Comparison of ENCODE assay signal across 15 cellular contexts in genomic region chr1:67814121-67814772, GRCh38. TPM values are rescaled to one million over a fixed set of nuclear protein-coding genes. Genes with fewer than 3 reads are reported as not detected.
DNase-seq lines count a peak whose midpoint lies in the region; ATAC-seq and TF ChIP-seq lines count a peak whose summit lies in the region.
"Had no signal": no experiment of that assay in that cellular context is flagged by ENCODE, and none has a peak within 500 bp of the region (broad histone marks: within the 10 kb centered on the region; RNA-seq: fewer than 3 reads in every experiment).

No MANE protein-coding gene starts in this region.

- TF ChIP-seq CTCF in body of pancreas (IDR thresholded peaks at IDR 0.05) (no peak), psoas muscle (IDR thresholded peaks at IDR 0.05) (no peak)

- H3K4me3 Mint-ChIP-seq in CD8-positive, alpha-beta memory T cell, result no peak overlapping the region
- H3K4me3 Mint-ChIP-seq in CD4-positive, alpha-beta memory T cell, result no peak overlapping the region
- H3K4me3 Mint-ChIP-seq: CD4-positive, CD25-positive, alpha-beta regulatory T cell had no signal

- intact Hi-C loops in body of pancreas (cut with DNase I), result no loop called here
- intact Hi-C loops in left ventricle myocardium superior (cut with micrococcal nuclease), result no loop called here
- intact Hi-C loops in psoas muscle (cut with DNase I), result no loop called here
- intact Hi-C loops in CD4-positive, alpha-beta memory T cell (cut with micrococcal nuclease), result no loop called here

- H3K79me2 ChIP-seq in GM23248 (ENCODE audit: insufficient read depth), result peaks cover 100% of the 10 kb centered on the region

- H3K4me1 ChIP-seq in GM23248 (ENCODE audit: insufficient read depth) (peaks cover 39% of the 10 kb centered on the region), body of pancreas (peaks cover 37% of the 10 kb centered on the region), psoas muscle (peaks cover 26% of the 10 kb centered on the region)
- no peaks in the 10 kb centered on the region for H3K4me1 ChIP-seq in CD8-positive, alpha-beta memory T cell (ENCODE audit: insufficient read depth, low read length)
- H3K4me1 ChIP-seq in CD4-positive, alpha-beta memory T cell (ENCODE audit: insufficient read depth, low read length), result no peaks in the 10 kb centered on the region

- no peaks in the 10 kb centered on the region for H3K9me3 ChIP-seq in GM23248 (ENCODE audit: low read depth)
- H3K9me3 ChIP-seq in body of pancreas, result no peaks in the 10 kb centered on the region
- H3K9me3 ChIP-seq in psoas muscle, result peaks cover 4% of the 10 kb centered on the region
- no peaks in the 10 kb centered on the region for H3K9me3 ChIP-seq in CD8-positive, alpha-beta memory T cell (ENCODE audit: low read length)
- no peaks in the 10 kb centered on the region for H3K9me3 ChIP-seq in CD4-positive, alpha-beta memory T cell (ENCODE audit: control insufficient read depth in 1 of 2, low read length in 2 of 2)

- H3K4me2 ChIP-seq in GM23248 (ENCODE audit: unreplicated experiment), result peak overlapping the region; percentile 67

- H3K27ac ChIP-seq in GM23248 (peak overlapping the region; percentile 29), body of pancreas (peak overlapping the region; percentile 25 to 81 (median 70)), psoas muscle (peak overlapping the region; percentile 38)
- no peak overlapping the region for H3K27ac ChIP-seq in CD8-positive, alpha-beta memory T cell (ENCODE audit: low read depth, low read length)
- no peak overlapping the region for H3K27ac ChIP-seq in CD4-positive, alpha-beta memory T cell (ENCODE audit: low read depth, low read length)

- H3K36me3 Mint-ChIP-seq in CD8-positive, alpha-beta memory T cell, result no peaks in the 10 kb centered on the region
- no peaks in the 10 kb centered on the region for H3K36me3 Mint-ChIP-seq in CD4-positive, alpha-beta memory T cell
- H3K36me3 Mint-ChIP-seq: activated naive CD4-positive, alpha-beta T cell treated with anti-CD3 and anti-CD28 coated beads, Interleukin-2, amount 50 U/mL, for 72 hours; CD4-positive, CD25-positive, alpha-beta regulatory T cell had no signal

- H3K4me1 Mint-ChIP-seq in CD8-positive, alpha-beta memory T cell, result no peaks in the 10 kb centered on the region
- no peaks in the 10 kb centered on the region for H3K4me1 Mint-ChIP-seq in CD4-positive, alpha-beta memory T cell
- H3K4me1 Mint-ChIP-seq: CD4-positive, CD25-positive, alpha-beta regulatory T cell had no signal

- H3K9me3 Mint-ChIP-seq in CD8-positive, alpha-beta memory T cell, result no peaks in the 10 kb centered on the region
- H3K9me3 Mint-ChIP-seq in CD4-positive, alpha-beta memory T cell, result no peaks in the 10 kb centered on the region
- H3K9me3 Mint-ChIP-seq: activated naive CD4-positive, alpha-beta T cell treated with anti-CD3 and anti-CD28 coated beads, Interleukin-2, amount 50 U/mL, for 72 hours had no signal

- POLR2A ChIA-PET in CD8-positive, alpha-beta memory T cell (lab: Charles Lee), result no interaction called here
- POLR2A ChIA-PET in CD4-positive, alpha-beta memory T cell (lab: Charles Lee; ENCODE audit: partially characterized antibody), result no interaction called here

- no peaks in the 10 kb centered on the region for H3K27me3 ChIP-seq in GM23248 (replicated peaks; ENCODE audit: insufficient read depth)
- no peaks in the 10 kb centered on the region for H3K27me3 ChIP-seq in body of pancreas
- H3K27me3 ChIP-seq in psoas muscle (ENCODE audit: insufficient read depth in 3 of 3, low read length in 2 of 3), result no peaks in the 10 kb centered on the region
- H3K27me3 ChIP-seq in CD8-positive, alpha-beta memory T cell (ENCODE audit: insufficient read depth, low read length, poor library complexity, severe bottlenecking), result no peaks in the 10 kb centered on the region
- no peaks in the 10 kb centered on the region for H3K27me3 ChIP-seq in CD4-positive, alpha-beta memory T cell (ENCODE audit: insufficient read depth, low read length)

- H2AFZ ChIP-seq in GM23248, result no peak overlapping the region

- CTCF ChIA-PET in CD8-positive, alpha-beta memory T cell (lab: Charles Lee), result no interaction called here
- CTCF ChIA-PET in CD4-positive, alpha-beta memory T cell (lab: Charles Lee; ENCODE audit: partially characterized antibody), result no interaction called here

- H3K27me3 Mint-ChIP-seq in CD8-positive, alpha-beta memory T cell, result peaks cover 5 to 6% of the 10 kb centered on the region in 2 donors
- peaks cover 9 to 10% of the 10 kb centered on the region in 2 donors for H3K27me3 Mint-ChIP-seq in CD4-positive, alpha-beta memory T cell

- in situ Hi-C loops in GM23248 (cut with MboI), result no loop called here

- no peak overlapping the region for H3K27ac Mint-ChIP-seq in CD8-positive, alpha-beta memory T cell
- no peak overlapping the region for H3K27ac Mint-ChIP-seq in CD4-positive, alpha-beta memory T cell
- H3K27ac Mint-ChIP-seq: activated naive CD4-positive, alpha-beta T cell treated with anti-CD3 and anti-CD28 coated beads, Interleukin-2, amount 50 U/mL, for 72 hours; CD4-positive, CD25-positive, alpha-beta regulatory T cell had no signal

- H3F3A ChIP-seq in GM23248 (ENCODE audit: insufficient read depth), result peaks cover 34% of the 10 kb centered on the region

- 6 to 9% methylated on average over 3 of the region's 3 CpGs for WGBS in GM23248 (ENCODE audit: low coverage in 1 of 2, low lambda C conversion rate in 2 of 2, missing lambda C conversion rate in 2 of 2), 2 experiments
- 17 to 20% methylated on average over 3 of the region's 3 CpGs for whole genome bisulfite sequencing in body of pancreas, 2 donors
- 25 to 37% (median 28%) methylated on average over 3 of the region's 3 CpGs for WGBS in psoas muscle, 3 donors

- peak overlapping the region; percentile 31 for H3K4me3 ChIP-seq in GM23248
- H3K4me3 ChIP-seq in body of pancreas, result no peak overlapping the region
- H3K4me3 ChIP-seq in psoas muscle, result no peak overlapping the region
- no peak overlapping the region for H3K4me3 ChIP-seq in CD8-positive, alpha-beta memory T cell (ENCODE audit: low read length)
- H3K4me3 ChIP-seq in CD4-positive, alpha-beta memory T cell (ENCODE audit: low read length in 2 of 2), result no peak overlapping the region

- H3K36me3 ChIP-seq in GM23248 (ENCODE audit: low read depth) (no peaks in the 10 kb centered on the region; the same call in 1 of the 2 replicates), body of pancreas (replicated peaks in 1 of 2; ENCODE audit: insufficient read depth in 1 of 2, low read depth in 2 of 2) (no peaks in the 10 kb centered on the region), psoas muscle (ENCODE audit: insufficient read depth in 1 of 2, low read depth in 1 of 2) (no peaks in the 10 kb centered on the region)
- no peaks in the 10 kb centered on the region for H3K36me3 ChIP-seq in CD8-positive, alpha-beta memory T cell (ENCODE audit: insufficient read depth, low read length)
- H3K36me3 ChIP-seq in CD4-positive, alpha-beta memory T cell (ENCODE audit: insufficient read depth, low read length), result no peaks in the 10 kb centered on the region

- DNase-seq in GM23248, result peak; percentile 78
- DNase-seq in body of pancreas, result no peak
- no peak for DNase-seq in left ventricle myocardium superior
- DNase-seq in psoas muscle, result no peak
- no peak for DNase-seq in CD8-positive, alpha-beta memory T cell
- DNase-seq in CD4-positive, alpha-beta memory T cell, result no peak
- no peak for DNase-seq in activated T-cell treated with anti-CD3 and anti-CD28 coated beads for 4 hours
- DNase-seq: activated CD4-positive, alpha-beta T cell treated with anti-CD3 and anti-CD28 coated beads, Interleukin-2, amount 50 U/mL, for 1 hour; CD4-positive, CD25-positive, alpha-beta regulatory T cell; mesendoderm; NCI-H2029; stimulated activated naive CD4-positive, alpha-beta T cell treated with Interleukin-2 at 50 U/mL for 16 hours had no signal

- no peaks in the 10 kb centered on the region for H3K9me2 ChIP-seq in GM23248 (ENCODE audit: insufficient read depth)

- no peak overlapping the region for H3K9ac ChIP-seq in GM23248

- no peak for TF ChIP-seq POLR2A in body of pancreas (IDR thresholded peaks at IDR 0.05)

- peaks cover 9% of the 10 kb centered on the region for H4K20me1 ChIP-seq in GM23248 (ENCODE audit: insufficient read depth)

- ATAC-seq in body of pancreas, result peak; percentile 87
- peak; percentile 31 for ATAC-seq in left ventricle myocardium superior
- peak in 1 of 4 donors; percentile 42 for ATAC-seq in psoas muscle
- no peak for ATAC-seq in GM18868 (IDR thresholded peaks at IDR 0.05; ENCODE audit: unreplicated experiment)
- ATAC-seq: activated naive CD4-positive, alpha-beta T cell treated with anti-CD3 and anti-CD28 coated beads, Interleukin-2, amount 50 U/mL, for 72 hours; SK-N-SH treated with all-trans-retinoic acid at 6 μM for 48 hours had no signal

RNA-seq across cellular contexts. Expression of gene GNG12, which starts 19.0 kb away (rescaled TPM):
- 309 and 315 TPM in 2 replicates for total RNA-seq in GM23248 (2014; rRNA removed; shearing (Covaris generic))
- polyA plus RNA-seq in GM23248 (2016; fragmentation: Nextera tagmentation; extraction: Ambion mirVana) (265 TPM in 2 replicates), psoas muscle (10 to 100 TPM in 1 of 3 donors, 1 to 10 TPM in 2; 8.9 to 15.2 (median 9.0) TPM)
- total RNA-seq in body of pancreas (10 to 100 TPM; 26.4 to 42.3 TPM), left ventricle myocardium superior (34.1 TPM), psoas muscle (10 to 100 TPM; 18.6 to 25.1 (median 20.3) TPM)
- under 1 TPM; 0.71 to 0.77 TPM for total RNA-seq in CD8-positive, alpha-beta memory T cell
- not detected for polyA plus RNA-seq in CD8-positive, alpha-beta memory T cell
- total RNA-seq in CD4-positive, alpha-beta memory T cell, result not detected
- polyA plus RNA-seq in CD4-positive, alpha-beta memory T cell, result not detected
- total RNA-seq: CD4-positive, CD25-positive, alpha-beta regulatory T cell had no signal
- polyA plus RNA-seq: CD4-positive, CD25-positive, alpha-beta regulatory T cell had no signal

Comparison
In these comparisons a context has a peak if more than half of its experiments do, and no peak if none do; other contexts are left out.
1. H3K27ac ChIP-seq: peak in GM23248 (single experiment), body of pancreas (4 of 4) and psoas muscle (single experiment); none in CD8-positive, alpha-beta memory T cell (single experiment) and CD4-positive, alpha-beta memory T cell (single experiment).
2. RNA of gene GNG12, which starts 19.0 kb away (total RNA-seq): 309 to 315 TPM in GM23248, 26.4 to 42.3 TPM in body of pancreas, 34.1 TPM in left ventricle myocardium superior (single experiment) and 18.6 to 25.1 TPM in psoas muscle; 0.71 to 0.77 TPM in CD8-positive, alpha-beta memory T cell and not detected in CD4-positive, alpha-beta memory T cell; every median in the first group is over 10 times any median in the second.